Comparison of ENCODE assay signal across 1 cellular context in genomic region chr17:18978655-18979054, GRCh38.
A peak's percentile ranks its signal among the peaks of the same experiment; 100 is the strongest.
TF ChIP-seq lines count a peak whose summit lies in the region.

No MANE protein-coding gene starts in this region.

TF ChIP-seq in HepG2, 621 proteins besides CTCF, POLR2A, EP300 and RAD21 (continued from another document):
- TF ChIP-seq PATZ1 (CRISPR knock-in tag; IDR thresholded peaks at IDR 0.05) (peak; percentile 56; the same call in 1 of the 2 replicates), ZC3H4 (CRISPR knock-in tag; IDR thresholded peaks at IDR 0.05; ENCODE audit: borderline replicate concordance) (no peak), ZKSCAN8 (CRISPR knock-in tag; IDR thresholded peaks at IDR 0.05; ENCODE audit: borderline replicate concordance) (no peak), ZBTB38 (CRISPR knock-in tag; IDR thresholded peaks at IDR 0.05) (peak; percentile 83), ZNF563 (CRISPR knock-in tag; IDR thresholded peaks at IDR 0.05) (0 out of 2 replicates have a peak, but pooled peaks have one; percentile 35), NFRKB (IDR thresholded peaks at IDR 0.05) (no peak), BHLHE40 (IDR thresholded peaks at IDR 0.05; ENCODE audit: low read length) (0 out of 2 replicates have a peak, but pooled peaks have one; percentile 22), ADNP (CRISPR knock-in tag; IDR thresholded peaks at IDR 0.05) (no peak), TFE3 (CRISPR knock-in tag; IDR thresholded peaks at IDR 0.05) (peak; percentile 37; the same call in 1 of the 2 replicates), TGIF2 (CRISPR knock-in tag; IDR thresholded peaks at IDR 0.05) (no peak), ZBTB40 (IDR thresholded peaks at IDR 0.05) (no peak), ZBTB40 (CRISPR knock-in tag; IDR thresholded peaks at IDR 0.05) (no peak), JARID2 (CRISPR knock-in tag; IDR thresholded peaks at IDR 0.05; ENCODE audit: insufficient replicate concordance) (no peak), ZNF282 (IDR thresholded peaks at IDR 0.05; ENCODE audit: partially characterized antibody) (no peak), HNF1A (IDR thresholded peaks at IDR 0.05; ENCODE audit: low read depth) (no peak), HNF1A (CRISPR knock-in tag; IDR thresholded peaks at IDR 0.05; ENCODE audit: borderline replicate concordance) (no peak), ZNF567 (CRISPR knock-in tag; IDR thresholded peaks at IDR 0.05; ENCODE audit: borderline replicate concordance) (no peak), REXO4 (CRISPR knock-in tag; IDR thresholded peaks at IDR 0.05; ENCODE audit: borderline replicate concordance) (no peak), SRY (CRISPR knock-in tag; IDR thresholded peaks at IDR 0.05) (no peak), TIGD3 (CRISPR knock-in tag; IDR thresholded peaks at IDR 0.05; ENCODE audit: borderline replicate concordance) (no peak), ZNF136 (CRISPR knock-in tag; IDR thresholded peaks at IDR 0.05; ENCODE audit: low read depth) (no peak), GZF1 (CRISPR knock-in tag; IDR thresholded peaks at IDR 0.05) (no peak), ZBTB25 (CRISPR knock-in tag; IDR thresholded peaks at IDR 0.05) (no peak), SMARCC2 (IDR thresholded peaks at IDR 0.05) (no peak), NR2F2 (IDR thresholded peaks at IDR 0.05; ENCODE audit: borderline replicate concordance, low read depth) (no peak), HDAC1 (CRISPR knock-in tag; IDR thresholded peaks at IDR 0.05) (no peak), ZMYM4 (CRISPR knock-in tag; IDR thresholded peaks at IDR 0.05) (no peak), ZNF44 (CRISPR knock-in tag; IDR thresholded peaks at IDR 0.05) (no peak)
TF ChIP-seq in HepG2: peak in this region for 22.
